In genomic region chr2:28358668-28359201, GRCh38 we compare ENCODE assay signal across 1 cellular context.
TF ChIP-seq lines count a peak whose summit lies in the region.

No MANE protein-coding gene starts in this region.

TF ChIP-seq in H1, 55 proteins besides CTCF, POLR2A, EP300 and RAD21:
- no peak for TF ChIP-seq TAF7 (optimal IDR thresholded peaks at IDR 0.05; ENCODE audit: borderline replicate concordance, low read depth, low read length)
- TF ChIP-seq TCF12 (IDR thresholded peaks at IDR 0.05; ENCODE audit: low read depth, low read length): no peak
- no peak for TF ChIP-seq MAX (IDR thresholded peaks at IDR 0.05)
- TF ChIP-seq CHD7 (IDR thresholded peaks at IDR 0.05; ENCODE audit: insufficient replicate concordance, low read length): no peak
- no peak for TF ChIP-seq CBX8 (IDR thresholded peaks at IDR 0.05; ENCODE audit: borderline replicate concordance, low read depth, low read length)
- no peak for TF ChIP-seq ASH2L (IDR thresholded peaks at IDR 0.05; ENCODE audit: low read length)
- TF ChIP-seq SP4 (IDR thresholded peaks at IDR 0.05; ENCODE audit: low read length): no peak
- no peak for TF ChIP-seq E2F6 (IDR thresholded peaks at IDR 0.05)
- TF ChIP-seq YY1 (IDR thresholded peaks at IDR 0.05; ENCODE audit: low read depth, low read length): no peak
- no peak for TF ChIP-seq CEBPB (IDR thresholded peaks at IDR 0.05; ENCODE audit: low read depth, low read length)
- no peak for TF ChIP-seq CREB1 (IDR thresholded peaks at IDR 0.05)
- no peak for TF ChIP-seq POU5F1 (IDR thresholded peaks at IDR 0.05; ENCODE audit: low read depth, low read length)
- no peak for TF ChIP-seq GTF2F1 (IDR thresholded peaks at IDR 0.05; ENCODE audit: borderline replicate concordance, low read depth, low read length)
- TF ChIP-seq EGR1 (IDR thresholded peaks at IDR 0.05; ENCODE audit: borderline replicate concordance, low read depth, low read length): no peak
